ENCODE assay signal across 3 cellular contexts in the genomic region with DNA sequence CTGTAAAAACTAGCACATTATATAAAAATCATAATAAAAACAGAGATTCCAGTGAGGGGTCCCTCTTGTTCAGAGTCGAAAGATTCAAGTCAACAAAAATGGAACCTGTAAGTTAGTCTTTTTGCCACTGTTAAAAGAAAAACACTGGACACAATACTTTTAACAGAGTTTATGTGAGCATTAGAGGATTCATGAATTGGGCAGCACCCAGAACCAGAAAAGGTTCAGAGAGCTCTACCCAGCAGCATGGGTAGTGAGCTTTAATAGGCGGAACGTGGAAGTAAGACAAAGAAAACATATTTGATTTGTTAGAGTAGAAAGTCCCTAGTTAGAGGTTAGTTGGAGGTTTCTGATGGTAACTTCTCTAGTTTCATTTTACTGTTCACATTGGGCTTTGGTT.
"Had no signal": no experiment of that assay in that cellular context is flagged by ENCODE, and none has a peak within 500 bp of the region (broad histone marks: within the 10 kb centered on the region; RNA-seq: fewer than 3 reads in every experiment).

No MANE protein-coding gene starts in this region.

- H3K4me3 ChIP-seq: GM12878 had no signal

- DNase-seq: GDM1, GF-D8 had no signal
